In genomic region chr14:81466854-81467253, GRCh38 we compare ENCODE assay signal across 15 cellular contexts.
"Had no signal": no experiment of that assay in that cellular context is flagged by ENCODE, and none has a peak within 500 bp of the region (broad histone marks: within the 10 kb centered on the region; RNA-seq: fewer than 3 reads in every experiment).

No MANE protein-coding gene starts in this region.

- H3K4me3 Mint-ChIP-seq: mesothelial cell of epicardium had no signal

- H3K9me3 Mint-ChIP-seq: mesothelial cell of epicardium had no signal

- ATAC-seq: foreskin keratinocyte, gastroesophageal sphincter, heart left ventricle, left cardiac atrium, left lung, left ventricle myocardium superior, lower lobe of right lung, mucosa of descending colon had no signal

- DNase-seq: dermis blood vessel endothelial cell; dorsolateral prefrontal cortex; effector CD4-positive, alpha-beta T cell; effector memory CD4-positive, alpha-beta T cell; foreskin keratinocyte; heart left ventricle; hypothalamus; left cardiac atrium; left lung; left ventricle myocardium superior; lower lobe of right lung; mesenchymal stem cell; mucosa of descending colon had no signal

- H3K27ac Mint-ChIP-seq: mesothelial cell of epicardium had no signal

- H3K36me3 Mint-ChIP-seq: mesothelial cell of epicardium had no signal
